ENCODE assay signal across 17 cellular contexts in genomic region chr1:90246069-90246468, GRCh38.
"Had no signal": no experiment of that assay in that cellular context is flagged by ENCODE, and none has a peak within 500 bp of the region (broad histone marks: within the 10 kb centered on the region; RNA-seq: fewer than 3 reads in every experiment).

No MANE protein-coding gene starts in this region.

- H3K4me1 ChIP-seq: foreskin keratinocyte, sigmoid colon, stomach had no signal

- H3K4me1 Mint-ChIP-seq: natural killer cell, neural crest cell had no signal

- H3K27me3 ChIP-seq: colonic mucosa, foreskin keratinocyte, sigmoid colon, stomach, transverse colon had no signal

- H3K36me3 Mint-ChIP-seq: natural killer cell had no signal

- H3K27ac Mint-ChIP-seq: natural killer cell had no signal

- H3K36me3 ChIP-seq: colonic mucosa, sigmoid colon, stomach, thoracic aorta, transverse colon had no signal

- H3K27ac ChIP-seq: colonic mucosa, foreskin keratinocyte, sigmoid colon, skin epidermis, stomach, thoracic aorta, transverse colon had no signal

- ATAC-seq: foreskin keratinocyte, natural killer cell had no signal

- H3K4me3 Mint-ChIP-seq: natural killer cell, neural crest cell had no signal

- H3K9me3 ChIP-seq: colonic mucosa, sigmoid colon, thoracic aorta had no signal

- H3K4me3 ChIP-seq: colonic mucosa, sigmoid colon, skin epidermis, stomach, thoracic aorta, transverse colon had no signal

- DNase-seq: colonic mucosa; dermis blood vessel endothelial cell; erythroblast; foreskin keratinocyte; head of caudate nucleus; hippocampal formation; natural killer cell; posterior cingulate gyrus; sigmoid colon; stimulated activated CD4-positive, alpha-beta T cell treated with anti-CD3 and anti-CD28 coated beads, Interleukin-2, amount 100 ng/mL, for 24 hours; stimulated activated naive CD4-positive, alpha-beta T cell; stomach; substantia nigra; transverse colon had no signal
